Comparison of ENCODE assay signal across 1 cellular context in the genomic region with DNA sequence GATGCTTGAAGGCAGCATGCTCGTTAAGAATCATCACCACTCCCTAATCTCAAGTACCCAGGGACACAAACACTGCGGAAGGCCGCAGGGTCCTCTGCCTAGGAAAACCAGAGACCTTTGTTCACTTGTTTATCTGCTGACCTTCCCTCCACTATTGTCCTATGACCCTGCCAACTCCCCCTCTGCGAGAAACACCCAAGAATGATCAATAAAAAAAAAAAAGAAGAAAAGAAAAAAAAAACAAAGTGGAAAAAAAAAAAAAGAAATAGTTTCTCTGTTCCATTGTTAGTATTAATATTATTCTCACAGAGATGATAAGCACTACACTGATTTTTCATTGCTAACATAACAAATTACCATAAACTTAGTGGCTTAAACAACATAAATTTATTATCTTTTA. TPM values are rescaled to one million over a fixed set of nuclear protein-coding genes. Genes with fewer than 3 reads are reported as not detected.
"Had no signal": no experiment of that assay in that cellular context is flagged by ENCODE, and none has a peak within 500 bp of the region (broad histone marks: within the 10 kb centered on the region; RNA-seq: fewer than 3 reads in every experiment).

No MANE protein-coding gene starts in this region.

RNA-seq across cellular contexts. Expression of gene SPATA6, which starts 8.0 kb away (rescaled TPM):
- total RNA-seq: GM12878 had no signal
